In genomic region chr3:51670711-51671089, GRCh38 we compare ENCODE assay signal across 8 cellular contexts. TPM values are rescaled to one million over a fixed set of nuclear protein-coding genes. Genes with fewer than 3 reads are reported as not detected.
DNase-seq lines count a peak whose midpoint lies in the region; ATAC-seq and TF ChIP-seq lines count a peak whose summit lies in the region.

No MANE protein-coding gene starts in this region.

- POLR2A ChIA-PET in activated CD4-positive, alpha-beta memory T cell treated with anti-CD3 and anti-CD28 coated beads, Interleukin-2, amount 10 ng/mL, durations not matched to agents 7 days and 5 days (lab: Charles Lee): interaction anchor here (0.8 to 8.1 kb wide), 16 partner anchors 10 to 1097 kb away, joined by 3 to 140 read pairs (median 3); partner anchors contain the start of genes DCAF1, MANF, RAD54L2 and RPL29

- ATAC-seq in HG02588 (IDR thresholded peaks at IDR 0.05; ENCODE audit: unreplicated experiment): peak; percentile 23

- no peaks in the 10 kb centered on the region for H3K27me3 Mint-ChIP-seq in activated CD4-positive, alpha-beta memory T cell treated with anti-CD3 and anti-CD28 coated beads, Interleukin-2, amount 10 ng/mL, durations not matched to agents 7 days and 5 days
- H3K27me3 Mint-ChIP-seq in type B pancreatic cell: no peaks in the 10 kb centered on the region

- DNase-seq in GM12864 (ENCODE audit: low read depth): no peak
- DNase-seq in activated CD4-positive, alpha-beta memory T cell treated with anti-CD3 and anti-CD28 coated beads, Interleukin-2, amount 10 ng/mL, durations not matched to agents 7 days and 5 days: no peak
- no peak for DNase-seq in kidney epithelial cell (ENCODE audit: low read depth)
- DNase-seq in type B pancreatic cell (ENCODE audit: extremely low spot score, unreplicated experiment): no peak
- DNase-seq in glomerular visceral epithelial cell (ENCODE audit: extremely low spot score): no peak
- no peak for DNase-seq in A172 (ENCODE audit: low spot score)
- DNase-seq in activated CD8-positive, alpha-beta memory T cell treated with anti-CD3 and anti-CD28 coated beads for 24 hours: no peak

- peak overlapping the region; percentile 93 for H3K4me3 Mint-ChIP-seq in activated CD4-positive, alpha-beta memory T cell treated with anti-CD3 and anti-CD28 coated beads, Interleukin-2, amount 10 ng/mL, durations not matched to agents 7 days and 5 days
- H3K4me3 Mint-ChIP-seq in type B pancreatic cell: peak overlapping the region; percentile 75

- no peaks in the 10 kb centered on the region for H3K9me3 Mint-ChIP-seq in activated CD4-positive, alpha-beta memory T cell treated with anti-CD3 and anti-CD28 coated beads, Interleukin-2, amount 10 ng/mL, durations not matched to agents 7 days and 5 days
- no peaks in the 10 kb centered on the region for H3K9me3 Mint-ChIP-seq in type B pancreatic cell

- peaks cover 33% of the 10 kb centered on the region for H3K36me3 Mint-ChIP-seq in activated CD4-positive, alpha-beta memory T cell treated with anti-CD3 and anti-CD28 coated beads, Interleukin-2, amount 10 ng/mL, durations not matched to agents 7 days and 5 days (ENCODE audit: low read depth)
- no peaks in the 10 kb centered on the region for H3K36me3 Mint-ChIP-seq in type B pancreatic cell

- peaks cover 62% of the 10 kb centered on the region for H3K4me1 Mint-ChIP-seq in activated CD4-positive, alpha-beta memory T cell treated with anti-CD3 and anti-CD28 coated beads, Interleukin-2, amount 10 ng/mL, durations not matched to agents 7 days and 5 days
- peaks cover 30% of the 10 kb centered on the region for H3K4me1 Mint-ChIP-seq in type B pancreatic cell (ENCODE audit: unreplicated experiment)

- no peaks in the 10 kb centered on the region for H3K36me3 ChIP-seq in kidney epithelial cell (ENCODE audit: control insufficient read depth, insufficient read depth, low read length)

- TF ChIP-seq CTCF in GM12864 (IDR thresholded peaks at IDR 0.05; ENCODE audit: low read depth, low read length, missing control alignments) (no peak), kidney epithelial cell (IDR thresholded peaks at IDR 0.05; ENCODE audit: insufficient read depth, low read length, poor library complexity, severe bottlenecking) (no peak), type B pancreatic cell (conservative IDR thresholded peaks at IDR 0.05) (no peak)

- CTCF ChIA-PET in activated CD4-positive, alpha-beta memory T cell treated with anti-CD3 and anti-CD28 coated beads, Interleukin-2, amount 10 ng/mL, durations not matched to agents 7 days and 5 days (lab: Charles Lee): interaction anchor here (0.7 to 9.2 kb wide), 13 partner anchors 9 to 285 kb away, joined by 3 to 256 read pairs (median 7); partner anchors contain the start of genes DCAF1, MANF and RAD54L2

- H3K4me3 ChIP-seq in GM12864 (ENCODE audit: low read depth, low read length) (peak overlapping the region; percentile 94), kidney epithelial cell (ENCODE audit: low read depth, low read length) (peak overlapping the region; percentile 72)

- H3K27ac Mint-ChIP-seq in activated CD4-positive, alpha-beta memory T cell treated with anti-CD3 and anti-CD28 coated beads, Interleukin-2, amount 10 ng/mL, durations not matched to agents 7 days and 5 days: peak overlapping the region; percentile 87
- peak overlapping the region; percentile 66 for H3K27ac Mint-ChIP-seq in type B pancreatic cell

- no peaks in the 10 kb centered on the region for H3K27me3 ChIP-seq in kidney epithelial cell (ENCODE audit: control insufficient read depth, insufficient read depth, low read length)

RNA-seq across cellular contexts. Expression of gene TEX264, which starts 0.4 kb away (rescaled TPM):
- 100 to 1,000 TPM; 103 to 108 TPM for total RNA-seq in activated CD4-positive, alpha-beta memory T cell treated with anti-CD3 and anti-CD28 coated beads, Interleukin-2, amount 10 ng/mL, durations not matched to agents 7 days and 5 days
- total RNA-seq in kidney epithelial cell (75.7 and 78.1 TPM in 2 replicates), type B pancreatic cell (ENCODE audit: low replicate concordance) (43.8 and 50.0 TPM in 2 replicates)
- 65.4 and 75.5 TPM in 2 replicates for total RNA-seq in A172 (2014; rRNA removed; shearing (Covaris generic))

RNA-seq across cellular contexts. Expression of gene GRM2, which starts 36.2 kb away (rescaled TPM):
- total RNA-seq in activated CD4-positive, alpha-beta memory T cell treated with anti-CD3 and anti-CD28 coated beads, Interleukin-2, amount 10 ng/mL, durations not matched to agents 7 days and 5 days: 1 to 10 TPM; 1.7 to 2.4 TPM
- total RNA-seq in kidney epithelial cell (not detected in 2 replicates), type B pancreatic cell (ENCODE audit: low replicate concordance) (0.29 and 0.58 TPM in 2 replicates)
- not detected in 2 replicates for total RNA-seq in A172 (2014; rRNA removed; shearing (Covaris generic))
